In the genomic region with DNA sequence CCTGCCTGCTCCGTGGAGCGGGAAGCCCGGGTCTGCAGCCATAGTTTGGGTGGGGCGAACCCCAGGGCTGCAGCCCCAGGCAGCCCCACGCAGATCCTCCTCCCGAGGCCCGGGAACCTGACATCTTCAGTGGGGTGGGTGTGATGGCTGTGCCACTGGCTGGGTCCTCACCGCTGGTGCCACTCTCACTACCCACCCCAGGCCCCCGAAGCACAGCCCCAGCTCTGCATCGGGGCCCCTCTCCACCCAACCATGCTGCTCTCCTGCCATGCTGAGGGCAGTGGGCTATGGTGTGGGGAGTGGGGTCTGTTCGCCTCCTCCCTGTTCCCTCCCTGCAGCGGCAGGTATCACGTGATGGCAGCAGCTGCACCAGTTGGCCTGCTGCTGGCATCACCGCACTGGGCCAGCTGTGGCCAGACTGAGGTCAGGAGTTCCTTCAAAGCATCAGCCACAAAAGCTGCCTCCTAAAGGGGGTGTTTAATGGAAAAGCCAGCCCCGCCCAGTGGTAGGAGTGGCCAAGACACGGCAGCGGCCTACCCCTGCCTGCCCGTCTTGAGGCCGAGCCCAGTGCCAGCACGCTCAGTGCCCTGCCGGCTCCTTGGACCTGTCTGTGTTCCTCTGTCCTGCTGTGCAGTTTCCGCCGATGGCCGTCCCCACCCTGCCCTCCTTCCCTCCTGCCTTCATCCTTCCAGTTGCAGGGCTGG, we compare ENCODE assay signal across 11 cellular contexts. TPM values are rescaled to one million over a fixed set of nuclear protein-coding genes. Genes with fewer than 3 reads are reported as not detected.
DNase-seq lines count a peak whose midpoint lies in the region; ATAC-seq and TF ChIP-seq lines count a peak whose summit lies in the region.
"Had no signal": no experiment of that assay in that cellular context is flagged by ENCODE, and none has a peak within 500 bp of the region (broad histone marks: within the 10 kb centered on the region; RNA-seq: fewer than 3 reads in every experiment).

No MANE protein-coding gene starts in this region.

- no peak for ATAC-seq in HG03097 (IDR thresholded peaks at IDR 0.05; ENCODE audit: low FRiP score, unreplicated experiment)

- H3K4me2 ChIP-seq in GM23248 (ENCODE audit: unreplicated experiment) = no peak overlapping the region

- no peak overlapping the region for H2AFZ ChIP-seq in GM23248

- 33 to 51% (median 36%) methylated on average over 24 of the region's 24 CpGs for WGBS in ovary, 3 donors
- 81 to 89% methylated on average over 20 to 22 of the region's 24 CpGs for WGBS in GM23248 (ENCODE audit: low coverage in 1 of 2, low lambda C conversion rate in 2 of 2, missing lambda C conversion rate in 2 of 2), 2 experiments

- H3K4me1 ChIP-seq in left ventricle myocardium inferior (peaks cover 40% of the 10 kb centered on the region), ovary (ENCODE audit: insufficient read depth) (peaks cover 18% of the 10 kb centered on the region), GM23248 (ENCODE audit: insufficient read depth) (no peaks in the 10 kb centered on the region)

- H3K79me2 ChIP-seq in GM23248 (ENCODE audit: insufficient read depth) = peaks cover 44% of the 10 kb centered on the region

- H3K4me3 ChIP-seq in left ventricle myocardium inferior (peak overlapping the region; percentile 54), ovary (no peak overlapping the region), GM23248 (no peak overlapping the region)
- H3K4me3 ChIP-seq: SK-N-MC, upper lobe of left lung had no signal

- no peak for TF ChIP-seq CTCF in left ventricle myocardium inferior (IDR thresholded peaks at IDR 0.05; ENCODE audit: borderline replicate concordance)
- TF ChIP-seq CTCF in ovary (IDR thresholded peaks at IDR 0.05) = no peak

- in situ Hi-C loops in G401 (cut with HindIII; ENCODE audit: low sequenced_read_pairs) (no loop called here), GM23248 (cut with MboI) (no loop called here)

- H3K36me3 ChIP-seq in left ventricle myocardium inferior = peaks cover 23% of the 10 kb centered on the region
- no peaks in the 10 kb centered on the region for H3K36me3 ChIP-seq in ovary
- no peaks in the 10 kb centered on the region for H3K36me3 ChIP-seq in GM23248 (ENCODE audit: low read depth)

- no peaks in the 10 kb centered on the region for H3K9me2 ChIP-seq in GM23248 (ENCODE audit: insufficient read depth)

- TF ChIP-seq EP300 in ovary (IDR thresholded peaks at IDR 0.05) = no peak

- peak overlapping the region; percentile 92 for H3K27ac ChIP-seq in left ventricle myocardium inferior (replicated peaks)
- H3K27ac ChIP-seq in ovary = peak overlapping the region in 1 of 2 donors; percentile 23
- no peak overlapping the region for H3K27ac ChIP-seq in GM23248
- H3K27ac ChIP-seq: upper lobe of left lung had no signal

- H4K20me1 ChIP-seq in GM23248 (ENCODE audit: insufficient read depth) = no peaks in the 10 kb centered on the region

- no peaks in the 10 kb centered on the region for H3K9me3 ChIP-seq in left ventricle myocardium inferior (replicated peaks)
- no peaks in the 10 kb centered on the region for H3K9me3 ChIP-seq in ovary
- no peaks in the 10 kb centered on the region for H3K9me3 ChIP-seq in GM23248 (ENCODE audit: low read depth)
- H3K9me3 ChIP-seq: upper lobe of left lung had no signal

- no peaks in the 10 kb centered on the region for H3F3A ChIP-seq in GM23248 (ENCODE audit: insufficient read depth)

- H3K27me3 ChIP-seq in left ventricle myocardium inferior (ENCODE audit: low read depth) (no peaks in the 10 kb centered on the region), ovary (no peaks in the 10 kb centered on the region), GM23248 (replicated peaks; ENCODE audit: insufficient read depth) (no peaks in the 10 kb centered on the region)
- H3K27me3 ChIP-seq: upper lobe of left lung had no signal

- no peak for TF ChIP-seq POLR2A in ovary (IDR thresholded peaks at IDR 0.05)

- intact Hi-C loops in left ventricle myocardium inferior (cut with micrococcal nuclease) (no loop called here), ovary (cut with DNase I) (no loop called here)

- H3K9ac ChIP-seq in GM23248 = no peak overlapping the region

- DNase-seq in G401 (ENCODE audit: low spot score) (peak; percentile 54), amniotic epithelial cell (ENCODE audit: low read depth) (peak; percentile 4), left ventricle myocardium inferior (no peak), ovary (peak; percentile 49 to 83 (median 76)), SHP77 treated with DMSO at 0.1 percent for 48 hours (lab: John Stamatoyannopoulos, UW) (no peak), GM23248 (no peak), NCI-H2107 (lab: John Stamatoyannopoulos, UW) (no peak)
- DNase-seq: activated T-cell treated with anti-CD3 and anti-CD28 coated beads, Interleukin-2, amount 50 U/mL, for 48 hours had no signal

RNA-seq across cellular contexts. Expression of a gene that starts 10.8 kb away (rescaled TPM):
- total RNA-seq in G401 (2014; rRNA removed; shearing (Covaris generic)) = 88.2 and 89.7 TPM in 2 replicates
- total RNA-seq in left ventricle myocardium inferior (10.2 TPM), ovary (10 to 100 TPM; 12.4 to 19.8 (median 14.3) TPM)
- polyA plus RNA-seq in ovary (10 to 100 TPM; 12.2 to 12.4 TPM), GM23248 (2016; fragmentation: Nextera tagmentation; extraction: Ambion mirVana) (33.2 and 33.6 TPM in 2 replicates)
- total RNA-seq in GM23248 (2014; rRNA removed; shearing (Covaris generic)) = 28.1 and 38.3 TPM in 2 replicates

RNA-seq across cellular contexts. Expression of a gene that starts 26.9 kb away (rescaled TPM):
- 1.2 and 1.4 TPM in 2 replicates for total RNA-seq in G401 (2014; rRNA removed; shearing (Covaris generic))
- total RNA-seq in left ventricle myocardium inferior (0.11 TPM), ovary (1 to 10 TPM in 3 of 7 donors, under 1 TPM in 4; 0.46 to 1.3 (median 0.92) TPM)
- polyA plus RNA-seq in ovary (1 to 10 TPM in 1 of 2 donors, not detected in 1; 1.3 TPM), GM23248 (2016; fragmentation: Nextera tagmentation; extraction: Ambion mirVana) (0.68 and 0.80 TPM in 2 replicates)
- total RNA-seq in GM23248 (2014; rRNA removed; shearing (Covaris generic)) = 0.76 TPM in 1 of 2 replicates, not detected in the other

RNA-seq across cellular contexts. Expression of a gene that starts 59.3 kb away (rescaled TPM):
- 23.0 and 44.7 TPM in 2 replicates for total RNA-seq in G401 (2014; rRNA removed; shearing (Covaris generic))
- 251 TPM for total RNA-seq in left ventricle myocardium inferior
- total RNA-seq in ovary = 100 to 1,000 TPM; 300 to 736 (median 470) TPM
- polyA plus RNA-seq in ovary = 100 to 1,000 TPM; 524 to 602 TPM
- 42.6 and 53.6 TPM in 2 replicates for total RNA-seq in GM23248 (2014; rRNA removed; shearing (Covaris generic))
- 173 and 202 TPM in 2 replicates for polyA plus RNA-seq in GM23248 (2016; fragmentation: Nextera tagmentation; extraction: Ambion mirVana)

Comparison
In these comparisons a context has a peak if more than half of its experiments do, and no peak if none do; other contexts are left out.
1. DNase-seq: peak in G401 (single experiment), amniotic epithelial cell (single experiment) and ovary (5 of 5); none in left ventricle myocardium inferior (single experiment), SHP77 treated with DMSO at 0.1 percent for 48 hours (single experiment), GM23248 (single experiment) and NCI-H2107 (single experiment).